In the genomic region with DNA sequence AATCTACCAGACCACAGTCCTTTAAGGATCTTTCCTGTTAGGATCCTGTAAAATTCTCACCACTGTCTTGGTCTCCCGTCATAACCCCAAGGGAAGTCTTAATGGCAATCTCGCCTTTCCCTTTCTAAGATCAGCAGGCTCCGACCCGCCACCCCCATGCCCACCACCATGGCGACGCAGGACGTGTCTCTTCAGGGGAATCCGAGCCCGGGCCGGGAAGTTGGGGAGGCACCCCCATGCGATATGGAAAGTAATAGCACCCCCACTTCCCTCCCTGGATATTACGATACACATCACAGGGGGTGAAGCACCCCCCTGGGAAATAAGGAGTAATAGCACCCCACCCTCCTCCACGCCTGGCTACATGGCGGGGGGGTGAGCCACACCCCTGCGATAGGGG, we compare ENCODE assay signal across 22 cellular contexts. TPM values are rescaled to one million over a fixed set of nuclear protein-coding genes. Genes with fewer than 3 reads are reported as not detected.
"Had no signal": no experiment of that assay in that cellular context is flagged by ENCODE, and none has a peak within 500 bp of the region (broad histone marks: within the 10 kb centered on the region; RNA-seq: fewer than 3 reads in every experiment).

No MANE protein-coding gene starts in this region.

- ATAC-seq: K562 had no signal

- H3K9ac ChIP-seq: KMS-11 had no signal

- H3K27me3 ChIP-seq: SJSA1 had no signal

- H3K36me3 Mint-ChIP-seq: IgD-negative memory B cell had no signal

- H3K9me3 ChIP-seq: SJSA1 had no signal

- H3K27me3 Mint-ChIP-seq: IgD-negative memory B cell had no signal

- H3K27ac Mint-ChIP-seq: IgD-negative memory B cell had no signal

- H3K36me3 ChIP-seq: SJSA1 had no signal

- DNase-seq: Kasumi-1, MM.1S, NCI-H1092 treated with DMSO at 0.1 percent for 48 hours, NCI-H1436, NCI-H187, NCI-H2029, NCI-H2171 treated with DMSO at 0.1 percent for 48 hours, NCI-H345, NCI-H446 treated with DMSO at 0.1 percent for 48 hours, NCI-H510A treated with DMSO at 0.1 percent for 48 hours, NCI-H526, NCI-H774, Right ventricle myocardium superior, RPMI8226, SIG-M5 had no signal

- H3K4me3 Mint-ChIP-seq: IgD-negative memory B cell had no signal

- H3K27ac ChIP-seq: KMS-11, SJSA1, SK-N-MC had no signal

- H3K4me3 ChIP-seq: K562, SJSA1, SK-N-MC had no signal

- H3K4me1 Mint-ChIP-seq: IgD-negative memory B cell had no signal

- H3K4me2 ChIP-seq: KMS-11 had no signal

- FAIRE-seq: HTR-8/SVneo, K562, RCC 7860 had no signal

- H3K4me1 ChIP-seq: SJSA1 had no signal

RNA-seq across cellular contexts. Expression of a gene that starts 8.3 kb away (rescaled TPM):
- total RNA-seq: K562 had no signal
- polyA plus RNA-seq: IgD-negative memory B cell, K562 had no signal
